Comparison of ENCODE assay signal across 19 cellular contexts in genomic region chr1:191851799-191852595, GRCh38.
DNase-seq lines count a peak whose midpoint lies in the region; ATAC-seq, FAIRE-seq and TF ChIP-seq lines count a peak whose summit lies in the region.
"Had no signal": no experiment of that assay in that cellular context is flagged by ENCODE, and none has a peak within 500 bp of the region (broad histone marks: within the 10 kb centered on the region; RNA-seq: fewer than 3 reads in every experiment).

No MANE protein-coding gene starts in this region.

- H3K4me3 Mint-ChIP-seq in MCF 10A (ENCODE audit: unreplicated experiment) = no peak overlapping the region
- H3K4me3 Mint-ChIP-seq: activated naive CD8-positive, alpha-beta T cell; CD4-positive, alpha-beta T cell; natural killer cell treated with Interleukin-12 subunit alpha and Interleukin-12 subunit beta and Interleukin-15 and Interleukin-18, amount 100 ng/mL, for 72 hours had no signal

- no peaks in the 10 kb centered on the region for H3K4me1 Mint-ChIP-seq in MCF 10A (ENCODE audit: insufficient read depth, unreplicated experiment)

- BruUV-seq in MCF 10A (replicated peaks; lab: Mats Ljungman, UMichigan) = no TSS peak

- H3K4me1 ChIP-seq in breast epithelium = no peaks in the 10 kb centered on the region
- H3K4me1 ChIP-seq: A549, stomach, uterus had no signal

- H3K27me3 Mint-ChIP-seq in MCF 10A (ENCODE audit: insufficient read depth, unreplicated experiment) = no peaks in the 10 kb centered on the region
- H3K27me3 Mint-ChIP-seq: activated naive CD8-positive, alpha-beta T cell; CD4-positive, alpha-beta T cell; natural killer cell treated with Interleukin-12 subunit alpha and Interleukin-12 subunit beta and Interleukin-15 and Interleukin-18, amount 100 ng/mL, for 72 hours had no signal

- H3K9me3 Mint-ChIP-seq in MCF 10A (ENCODE audit: unreplicated experiment) = no peaks in the 10 kb centered on the region
- H3K9me3 Mint-ChIP-seq: CD4-positive, alpha-beta T cell had no signal

- H3K27ac Mint-ChIP-seq in MCF 10A (ENCODE audit: low read depth, unreplicated experiment) = no peak overlapping the region
- H3K27ac Mint-ChIP-seq: activated naive CD8-positive, alpha-beta T cell; CD4-positive, alpha-beta T cell; natural killer cell treated with Interleukin-12 subunit alpha and Interleukin-12 subunit beta and Interleukin-15 and Interleukin-18, amount 100 ng/mL, for 72 hours had no signal

- FAIRE-seq in RCC 7860 (lab: Jason Lieb, UNC) = peak; percentile 62
- no peak for FAIRE-seq in GM19239 (lab: Jason Lieb, UNC)
- FAIRE-seq: GM12878, islet of Langerhans had no signal

- CTCF ChIA-PET in MCF 10A (lab: Yijun Ruan, JAX) = interaction anchor here (0.6 kb wide), 1 partner anchor 496 kb away, joined by 5 read pairs; no protein-coding TSS in a partner anchor

- TF ChIP-seq POLR2A in breast epithelium (IDR thresholded peaks at IDR 0.05) (no peak), erythroblast (IDR thresholded peaks at IDR 0.05; ENCODE audit: low read length) (no peak)

- H3K27ac ChIP-seq in breast epithelium = no peak overlapping the region
- H3K27ac ChIP-seq: A549, KMS-11, stomach, uterus had no signal

- DNase-seq in MCF 10A (ENCODE audit: unreplicated experiment) (peak; percentile 81), breast epithelium (ENCODE audit: low spot score in 2 of 2) (no peak), RCC 7860 (ENCODE audit: low spot score) (no peak), erythroblast (lab: John Stamatoyannopoulos, UW) (peak; percentile 36 to 76), superior temporal gyrus (ENCODE audit: extremely low spot score) (peak; percentile 29), GM19239 (ENCODE audit: insufficient read length, low spot score) (no peak), Kasumi-1 (lab: John Stamatoyannopoulos, UW) (no peak)
- DNase-seq: activated CD4-positive, alpha-beta T cell treated with anti-CD3 and anti-CD28 coated beads for 48 hours; CD4-positive, alpha-beta T cell; NCI-H1694; stomach; uterus had no signal

- intact Hi-C loops in MCF 10A (cut with micrococcal nuclease) (no loop called here), breast epithelium (cut with DNase I; ENCODE audit: low total_unique reads) (loop anchor here (10.0 kb wide), 1 partner anchor 1747 kb away; no protein-coding TSS in a partner anchor)

- H3K4me3 ChIP-seq in breast epithelium = no peak overlapping the region
- H3K4me3 ChIP-seq: A549, GM12878, stomach, uterus had no signal

- H3K27me3 ChIP-seq in breast epithelium = no peaks in the 10 kb centered on the region
- H3K27me3 ChIP-seq: stomach, uterus had no signal

- no peak for ATAC-seq in HG03159 (IDR thresholded peaks at IDR 0.05; ENCODE audit: unreplicated experiment)
- ATAC-seq: A549; GM12878; natural killer cell treated with Interleukin-12 subunit alpha and Interleukin-12 subunit beta and Interleukin-15 and Interleukin-18, amount 100 ng/mL, for 72 hours had no signal

- H3K36me3 ChIP-seq in breast epithelium = no peaks in the 10 kb centered on the region
- H3K36me3 ChIP-seq: stomach, uterus had no signal

- POLR2A ChIA-PET in MCF 10A (lab: Yijun Ruan, JAX) = no interaction called here

- no peak for TF ChIP-seq CTCF in MCF 10A (IDR thresholded peaks at IDR 0.05; ENCODE audit: unreplicated experiment)
- no peak for TF ChIP-seq CTCF in breast epithelium (IDR thresholded peaks at IDR 0.05)

- no peaks in the 10 kb centered on the region for H3K36me3 Mint-ChIP-seq in MCF 10A (ENCODE audit: insufficient read depth, unreplicated experiment)
- H3K36me3 Mint-ChIP-seq: activated naive CD8-positive, alpha-beta T cell; natural killer cell treated with Interleukin-12 subunit alpha and Interleukin-12 subunit beta and Interleukin-15 and Interleukin-18, amount 100 ng/mL, for 72 hours had no signal

- no peaks in the 10 kb centered on the region for H3K9me3 ChIP-seq in breast epithelium
- H3K9me3 ChIP-seq: A549, stomach, uterus had no signal

Comparison
In these comparisons a context has a peak if more than half of its experiments do, and no peak if none do; other contexts are left out.
1. DNase-seq: peak in MCF 10A (single experiment), erythroblast (2 of 2) and superior temporal gyrus (single experiment); none in breast epithelium (0 of 2), RCC 7860 (single experiment), GM19239 (single experiment) and Kasumi-1 (0 of 2).